ENCODE assay signal across 10 cellular contexts in the genomic region with DNA sequence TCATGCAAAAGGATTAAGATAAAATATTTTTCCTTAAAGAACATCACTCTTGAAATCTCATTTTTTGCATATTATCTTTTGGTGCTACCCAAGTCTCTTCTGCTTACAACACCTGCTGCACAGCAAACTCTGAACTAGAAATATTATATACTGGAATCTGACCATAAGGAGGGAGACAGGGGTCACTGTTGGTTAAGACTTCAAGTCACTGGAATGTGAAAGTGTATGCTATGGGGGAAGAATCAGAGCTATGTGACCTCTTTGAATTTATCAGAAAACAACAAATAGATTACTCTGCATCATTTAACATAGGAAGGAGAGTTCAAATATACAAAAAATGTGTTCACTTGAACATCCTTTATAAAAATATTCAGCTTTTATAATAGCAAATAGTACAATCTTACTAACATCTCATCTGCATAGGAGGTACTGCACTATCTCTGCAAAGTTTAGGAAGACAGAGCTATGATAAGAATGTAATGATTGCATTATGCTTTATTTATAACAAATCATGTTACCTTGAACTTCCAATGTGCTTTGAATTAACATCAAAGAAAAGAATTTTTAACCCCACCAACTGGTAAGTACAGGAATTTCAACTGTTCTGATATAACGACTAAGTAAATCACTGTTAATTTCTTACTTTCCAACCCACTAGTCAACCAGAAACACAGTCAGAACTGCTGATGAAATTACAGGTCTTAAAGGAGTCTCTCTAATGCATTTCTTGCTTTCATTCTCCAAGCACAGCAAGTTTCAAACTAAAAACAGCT.
DNase-seq lines count a peak whose midpoint lies in the region; ATAC-seq and TF ChIP-seq lines count a peak whose summit lies in the region.
"Had no signal": no experiment of that assay in that cellular context is flagged by ENCODE, and none has a peak within 500 bp of the region (broad histone marks: within the 10 kb centered on the region; RNA-seq: fewer than 3 reads in every experiment).

No MANE protein-coding gene starts in this region.

- POLR2A ChIA-PET in activated CD8-positive, alpha-beta T cell treated with anti-CD3 and anti-CD28 coated beads for 36 hours (lab: Charles Lee): no interaction called here
- POLR2A ChIA-PET in activated CD8-positive, alpha-beta T cell treated with anti-CD3 and anti-CD28 coated beads, Interleukin-2, amount 10 ng/mL, durations not matched to agents 7 days and 5 days (lab: Charles Lee): no interaction called here

- H3K36me3 Mint-ChIP-seq in activated CD8-positive, alpha-beta T cell treated with anti-CD3 and anti-CD28 coated beads for 36 hours (ENCODE audit: low read depth): peaks cover 38% of the 10 kb centered on the region
- H3K36me3 Mint-ChIP-seq in activated CD8-positive, alpha-beta T cell treated with anti-CD3 and anti-CD28 coated beads, Interleukin-2, amount 10 ng/mL, durations not matched to agents 7 days and 5 days (ENCODE audit: low read depth): peaks cover 8% of the 10 kb centered on the region
- peaks cover 8% of the 10 kb centered on the region for H3K36me3 Mint-ChIP-seq in effector memory CD8-positive, alpha-beta T cell (ENCODE audit: insufficient read depth)

- H3K4me3 Mint-ChIP-seq in activated CD8-positive, alpha-beta T cell treated with anti-CD3 and anti-CD28 coated beads for 36 hours: no peak overlapping the region
- no peak overlapping the region for H3K4me3 Mint-ChIP-seq in activated CD8-positive, alpha-beta T cell treated with anti-CD3 and anti-CD28 coated beads, Interleukin-2, amount 10 ng/mL, durations not matched to agents 7 days and 5 days
- no peak overlapping the region for H3K4me3 Mint-ChIP-seq in effector memory CD8-positive, alpha-beta T cell
- H3K4me3 Mint-ChIP-seq: WTC11 had no signal

- WGBS in aorta, 2 donors: 60 to 70% methylated on average over 1 of the region's 1 CpG

- no peak overlapping the region for H2AFZ ChIP-seq in OCI-LY3 (ENCODE audit: low read depth, low read length)

- H3K9me3 Mint-ChIP-seq in activated CD8-positive, alpha-beta T cell treated with anti-CD3 and anti-CD28 coated beads for 36 hours: no peaks in the 10 kb centered on the region
- no peaks in the 10 kb centered on the region for H3K9me3 Mint-ChIP-seq in activated CD8-positive, alpha-beta T cell treated with anti-CD3 and anti-CD28 coated beads, Interleukin-2, amount 10 ng/mL, durations not matched to agents 7 days and 5 days (ENCODE audit: insufficient read depth)
- no peaks in the 10 kb centered on the region for H3K9me3 Mint-ChIP-seq in effector memory CD8-positive, alpha-beta T cell
- H3K9me3 Mint-ChIP-seq: WTC11 had no signal

- peak overlapping the region; percentile 21 for H3K4me2 ChIP-seq in OCI-LY3 (ENCODE audit: low read length)

- H4K20me1 ChIP-seq in OCI-LY3 (ENCODE audit: insufficient read depth, low read length): peaks cover 39% of the 10 kb centered on the region

- no peak overlapping the region for H3K27ac Mint-ChIP-seq in activated CD8-positive, alpha-beta T cell treated with anti-CD3 and anti-CD28 coated beads for 36 hours
- no peak overlapping the region for H3K27ac Mint-ChIP-seq in activated CD8-positive, alpha-beta T cell treated with anti-CD3 and anti-CD28 coated beads, Interleukin-2, amount 10 ng/mL, durations not matched to agents 7 days and 5 days
- H3K27ac Mint-ChIP-seq in effector memory CD8-positive, alpha-beta T cell: no peak overlapping the region
- H3K27ac Mint-ChIP-seq: WTC11 had no signal

- H3K36me3 ChIP-seq in OCI-LY3 (replicated peaks; ENCODE audit: low read depth, low read length): peaks cover 23% of the 10 kb centered on the region
- H3K36me3 ChIP-seq in aorta (ENCODE audit: control insufficient read depth in 1 of 2, insufficient read depth in 2 of 2, low read length in 1 of 2): no peaks in the 10 kb centered on the region

- CTCF ChIA-PET in activated CD8-positive, alpha-beta T cell treated with anti-CD3 and anti-CD28 coated beads for 36 hours (lab: Charles Lee): interaction anchor here (0.5 to 1.7 kb wide), 5 partner anchors 9 to 144 kb away, joined by 3 to 5 read pairs (median 3); no protein-coding TSS in a partner anchor
- CTCF ChIA-PET in activated CD8-positive, alpha-beta T cell treated with anti-CD3 and anti-CD28 coated beads, Interleukin-2, amount 10 ng/mL, durations not matched to agents 7 days and 5 days (lab: Charles Lee): interaction anchor here (0.6 to 1.7 kb wide), 3 partner anchors 16 to 68 kb away, joined by 3 read pairs; no protein-coding TSS in a partner anchor

- no peak overlapping the region for H3K4me3 ChIP-seq in OCI-LY3 (ENCODE audit: low read length)
- H3K4me3 ChIP-seq in retinal pigment epithelial cell (ENCODE audit: low read length): no peak overlapping the region
- no peak overlapping the region for H3K4me3 ChIP-seq in aorta (ENCODE audit: low read length in 2 of 2)
- H3K4me3 ChIP-seq: K562 had no signal

- H3K4me1 Mint-ChIP-seq in activated CD8-positive, alpha-beta T cell treated with anti-CD3 and anti-CD28 coated beads for 36 hours (ENCODE audit: low read depth): peaks cover 53% of the 10 kb centered on the region
- H3K4me1 Mint-ChIP-seq in activated CD8-positive, alpha-beta T cell treated with anti-CD3 and anti-CD28 coated beads, Interleukin-2, amount 10 ng/mL, durations not matched to agents 7 days and 5 days (ENCODE audit: low read depth): peaks cover 18% of the 10 kb centered on the region
- peaks cover 4 to 28% of the 10 kb centered on the region in 2 donors for H3K4me1 Mint-ChIP-seq in effector memory CD8-positive, alpha-beta T cell (ENCODE audit: low read depth in 2 of 2)

- H3K79me2 ChIP-seq in OCI-LY3 (ENCODE audit: low read length): peaks cover 15% of the 10 kb centered on the region

- H3K27ac ChIP-seq in OCI-LY3 (ENCODE audit: low read length) (peak overlapping the region; percentile 12; the same call in 1 of the 2 replicates), aorta (ENCODE audit: low read depth in 1 of 2, low read length in 2 of 2) (no peak overlapping the region)

- peaks cover 48% of the 10 kb centered on the region for H3K4me1 ChIP-seq in OCI-LY3 (ENCODE audit: low read length)
- H3K4me1 ChIP-seq in aorta (ENCODE audit: control insufficient read depth in 1 of 2, insufficient read depth in 2 of 2, low read length in 2 of 2): peaks cover 5 to 7% of the 10 kb centered on the region in 2 donors

- H3K27me3 Mint-ChIP-seq in activated CD8-positive, alpha-beta T cell treated with anti-CD3 and anti-CD28 coated beads for 36 hours: no peaks in the 10 kb centered on the region
- H3K27me3 Mint-ChIP-seq in activated CD8-positive, alpha-beta T cell treated with anti-CD3 and anti-CD28 coated beads, Interleukin-2, amount 10 ng/mL, durations not matched to agents 7 days and 5 days (ENCODE audit: low read depth): no peaks in the 10 kb centered on the region
- H3K27me3 Mint-ChIP-seq in effector memory CD8-positive, alpha-beta T cell: no peaks in the 10 kb centered on the region

- DNase-seq in activated CD8-positive, alpha-beta T cell treated with anti-CD3 and anti-CD28 coated beads for 36 hours: no peak
- DNase-seq in activated CD8-positive, alpha-beta T cell treated with anti-CD3 and anti-CD28 coated beads, Interleukin-2, amount 10 ng/mL, durations not matched to agents 7 days and 5 days: no peak
- DNase-seq in retinal pigment epithelial cell (ENCODE audit: low read depth) (no peak), aorta (no peak), mucosa of gallbladder (ENCODE audit: low spot score) (no peak)
- DNase-seq in effector memory CD8-positive, alpha-beta T cell: no peak

- H3K9me3 ChIP-seq in OCI-LY3 (ENCODE audit: insufficient read depth, low read length) (no peaks in the 10 kb centered on the region), aorta (ENCODE audit: control insufficient read depth, low read length) (no peaks in the 10 kb centered on the region)

- intact Hi-C loops in activated CD8-positive, alpha-beta T cell treated with anti-CD3 and anti-CD28 coated beads for 36 hours (cut with micrococcal nuclease): no loop called here
- intact Hi-C loops in aorta (cut with DNase I): no loop called here

- ATAC-seq in activated CD8-positive, alpha-beta T cell treated with anti-CD3 and anti-CD28 coated beads for 36 hours: peak; percentile 42
- ATAC-seq in activated CD8-positive, alpha-beta T cell treated with anti-CD3 and anti-CD28 coated beads, Interleukin-2, amount 10 ng/mL, durations not matched to agents 7 days and 5 days: no peak
- ATAC-seq in HG02678 (IDR thresholded peaks at IDR 0.05; ENCODE audit: unreplicated experiment) (peak; percentile 58), aorta (ENCODE audit: low FRiP score) (no peak)
- ATAC-seq in effector memory CD8-positive, alpha-beta T cell (replicated peaks): no peak
- ATAC-seq: K562, WTC11 had no signal

- H3K9ac ChIP-seq in OCI-LY3 (ENCODE audit: low read length): 0 out of 2 replicates have a peak overlapping the region, but pooled peaks have one; percentile 7

- TF ChIP-seq CTCF in activated CD8-positive, alpha-beta T cell treated with anti-CD3 and anti-CD28 coated beads for 36 hours (IDR thresholded peaks at IDR 0.05): no peak
- TF ChIP-seq CTCF in OCI-LY3 (IDR thresholded peaks at IDR 0.05; ENCODE audit: low read depth, low read length) (peak; percentile 49), retinal pigment epithelial cell (conservative IDR thresholded peaks at IDR 0.05; ENCODE audit: low read depth, low read length) (peak; percentile 22)

- H3K27me3 ChIP-seq in OCI-LY3 (ENCODE audit: low read depth, low read length): no peaks in the 10 kb centered on the region
- H3K27me3 ChIP-seq in aorta (ENCODE audit: control insufficient read depth in 1 of 2, insufficient read depth in 2 of 2, low read length in 1 of 2): no peaks in the 10 kb centered on the region

Comparison
In these comparisons a context has a peak if more than half of its experiments do, and no peak if none do; other contexts are left out.
1. ATAC-seq: peak in activated CD8-positive, alpha-beta T cell treated with anti-CD3 and anti-CD28 coated beads for 36 hours (single experiment) and HG02678 (single experiment); none in activated CD8-positive, alpha-beta T cell treated with anti-CD3 and anti-CD28 coated beads, Interleukin-2, amount 10 ng/mL, durations not matched to agents 7 days and 5 days (single experiment), aorta (single experiment) and effector memory CD8-positive, alpha-beta T cell (single experiment).